ENCODE assay signal across 13 cellular contexts in the genomic region with DNA sequence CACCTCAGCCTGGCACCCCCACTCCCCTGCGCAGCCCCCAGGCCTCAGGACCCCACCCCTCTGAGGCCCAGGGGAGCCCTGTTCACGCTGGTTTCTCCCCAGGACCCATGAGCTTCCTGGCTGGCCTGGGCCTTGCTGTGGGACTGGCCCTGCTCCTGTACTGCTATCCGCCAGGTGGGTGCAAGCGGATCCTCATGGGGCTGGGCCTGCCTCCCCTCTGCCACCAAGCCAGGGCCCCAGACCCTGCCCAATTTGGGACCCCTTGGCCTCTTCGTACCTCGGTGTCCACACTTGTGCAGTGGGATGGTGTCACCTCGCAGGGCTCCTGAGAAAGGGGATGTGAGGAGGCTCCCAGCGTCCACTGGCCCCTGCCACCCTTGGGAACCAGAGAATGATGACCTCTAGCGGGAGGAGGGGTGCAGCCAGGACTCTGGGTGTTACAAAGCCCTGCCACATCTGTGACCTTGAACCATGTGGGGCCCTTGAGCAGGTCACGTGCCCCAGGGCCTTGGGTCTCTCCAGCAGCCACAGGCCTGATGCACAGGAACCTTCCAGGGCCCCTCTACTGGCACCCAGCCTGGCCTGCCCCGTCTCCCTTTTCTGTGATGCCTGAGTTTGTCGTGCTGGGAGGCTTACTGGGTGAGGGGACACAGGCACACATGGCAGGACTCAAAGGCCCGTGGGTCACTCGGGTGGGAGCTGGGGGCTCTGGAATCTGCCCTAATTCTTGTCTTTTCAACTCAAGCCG. TPM values are rescaled to one million over a fixed set of nuclear protein-coding genes. Genes with fewer than 3 reads are reported as not detected.
DNase-seq lines count a peak whose midpoint lies in the region; ATAC-seq, FAIRE-seq and TF ChIP-seq lines count a peak whose summit lies in the region.
"Had no signal": no experiment of that assay in that cellular context is flagged by ENCODE, and none has a peak within 500 bp of the region (broad histone marks: within the 10 kb centered on the region; RNA-seq: fewer than 3 reads in every experiment).

No MANE protein-coding gene starts in this region.

- intact Hi-C loops in upper lobe of right lung (cut with DNase I), result no loop called here

- no peak overlapping the region for H3K14ac ChIP-seq in H1 (ENCODE audit: insufficient read length)

- no peak overlapping the region for H4K91ac ChIP-seq in H1 (replicated peaks; ENCODE audit: insufficient read length, low read length)

- H3K9me3 ChIP-seq in H1 (ENCODE audit: insufficient read depth in 2 of 2, low read depth in 1 of 2, low read length in 1 of 2) (no peaks in the 10 kb centered on the region), upper lobe of right lung (no peaks in the 10 kb centered on the region)
- H3K9me3 ChIP-seq: SJSA1 had no signal

- H2BK12ac ChIP-seq in H1 (ENCODE audit: low read depth, low read length), result no peak overlapping the region

- TF ChIP-seq EP300 in H1 (IDR thresholded peaks at IDR 0.05; ENCODE audit: borderline replicate concordance in 1 of 2, low read depth in 2 of 2, low read length in 2 of 2), result no peak

- H2BK15ac ChIP-seq in H1 (ENCODE audit: low read length), result no peak overlapping the region

- no peak overlapping the region for H2AK5ac ChIP-seq in H1 (ENCODE audit: low read depth, low read length)

- no peak overlapping the region for H3K9ac ChIP-seq in H1 (replicated peaks in 1 of 4; ENCODE audit: extremely low read depth in 1 of 4, low read depth in 3 of 4, low read length in 3 of 4)

- H2BK20ac ChIP-seq in H1 (ENCODE audit: low read length), result no peak overlapping the region

- H2AFZ ChIP-seq in H1 (ENCODE audit: low read length), result no peak overlapping the region

- no peaks in the 10 kb centered on the region for H3K79me1 ChIP-seq in H1 (ENCODE audit: low read depth, low read length)

- H3K27ac ChIP-seq in H1 (ENCODE audit: low read depth, low read length) (no peak overlapping the region), upper lobe of right lung (no peak overlapping the region)
- H3K27ac ChIP-seq: brain microvascular endothelial cell, SJSA1 had no signal

- no peak overlapping the region for H4K5ac ChIP-seq in H1 (ENCODE audit: insufficient read length, low read depth, low read length)

- H4K20me1 ChIP-seq in H1 (replicated peaks in 1 of 2; ENCODE audit: control insufficient read depth in 1 of 2, insufficient read depth in 2 of 2, low read length in 2 of 2), result peaks cover 0 to 10% of the 10 kb centered on the region in 2 experiments

- CTCF ChIA-PET in H1 (lab: Charles Lee; ENCODE audit: partially characterized antibody), result interaction anchor here (1.0 to 8.8 kb wide), 6 partner anchors 7 to 202 kb away, joined by 3 to 96 read pairs (median 6); no protein-coding TSS in a partner anchor

- no peak overlapping the region for H3K56ac ChIP-seq in H1 (replicated peaks; ENCODE audit: insufficient read length, low read depth, low read length)

- H3K79me2 ChIP-seq in H1 (ENCODE audit: control insufficient read depth in 1 of 2, insufficient read depth in 2 of 2, low read length in 2 of 2), result no peaks in the 10 kb centered on the region

- no peaks in the 10 kb centered on the region for H3K23me2 ChIP-seq in H1 (ENCODE audit: low read depth, low read length)

- TF ChIP-seq CTCF in H1 (IDR thresholded peaks at IDR 0.05; ENCODE audit: control extremely low read depth in 1 of 3, insufficient read depth in 1 of 3, low read depth in 1 of 3, low read length in 3 of 3) (no peak), upper lobe of right lung (IDR thresholded peaks at IDR 0.05) (no peak)

- no peak overlapping the region; the same call in 1 of the 2 replicates for H2BK5ac ChIP-seq in H1 (ENCODE audit: low read depth, low read length)

- TF ChIP-seq POLR2A in H1 (IDR thresholded peaks at IDR 0.05; ENCODE audit: control extremely low read depth in 1 of 2, low read depth in 2 of 2, low read length in 2 of 2), result no peak

- POLR2A ChIA-PET in H1 (lab: Charles Lee; ENCODE audit: partially characterized antibody), result interaction anchor here (1.2 kb wide), 1 partner anchor 24 kb away, joined by 3 read pairs; no protein-coding TSS in a partner anchor

- 89% methylated on average over 13 of the region's 15 CpGs; no CpG with 5 or more reads in 1 of the 2 experiments for WGBS in H1 (ENCODE audit: extremely low coverage in 1 of 2, insufficient coverage in 1 of 2, insufficient read length in 1 of 2, insufficient replicate concordance in 2 of 2, low coverage in 1 of 2, low lambda C conversion rate in 2 of 2, missing lambda C conversion rate in 1 of 2), 2 experiments

- no peak overlapping the region for H2BK120ac ChIP-seq in H1 (replicated peaks; ENCODE audit: low read depth, low read length)

- H3K4ac ChIP-seq in H1 (replicated peaks; ENCODE audit: insufficient read length, low read depth, low read length), result no peak overlapping the region

- TF ChIP-seq RAD21 in H1 (IDR thresholded peaks at IDR 0.05 in 1 of 2, conservative IDR thresholded peaks at IDR 0.05 in 1 of 2; ENCODE audit: low read depth in 2 of 2, low read length in 2 of 2), result no peak

- H3K4me3 ChIP-seq in H1 (ENCODE audit: extremely low read depth in 1 of 4, insufficient read depth in 2 of 4, low read depth in 3 of 4, low read length in 4 of 4) (no peak overlapping the region), upper lobe of right lung (no peak overlapping the region)
- H3K4me3 ChIP-seq: SJSA1 had no signal

- FAIRE-seq in H1 (lab: Jason Lieb, UNC) (no peak), GM19239 (lab: Jason Lieb, UNC) (no peak)
- FAIRE-seq: A204.1 had no signal

- H3K18ac ChIP-seq in H1 (ENCODE audit: extremely low read depth, low read length), result no peak overlapping the region

- H3K4me2 ChIP-seq in H1 (ENCODE audit: insufficient read depth in 1 of 2, low read depth in 2 of 2, low read length in 2 of 2), result no peak overlapping the region

- H3K27me3 ChIP-seq in H1 (replicated peaks in 1 of 4; ENCODE audit: control insufficient read depth in 3 of 4, extremely low read depth in 1 of 4, insufficient read depth in 3 of 4, low read length in 3 of 4) (no peaks in the 10 kb centered on the region), upper lobe of right lung (no peaks in the 10 kb centered on the region)
- H3K27me3 ChIP-seq: brain microvascular endothelial cell, SJSA1 had no signal

- H4K8ac ChIP-seq in H1 (ENCODE audit: extremely low read depth, insufficient read depth, low read length), result peak overlapping the region; percentile 65; the same call in 1 of the 2 replicates

- peaks cover 0 to 17% (median 10%) of the 10 kb centered on the region in 4 experiments; a peak in 6 of 7 replicates for H3K4me1 ChIP-seq in H1 (replicated peaks in 1 of 4; ENCODE audit: control insufficient read depth in 3 of 4, insufficient read depth in 4 of 4, low read length in 3 of 4)
- peaks cover 11% of the 10 kb centered on the region for H3K4me1 ChIP-seq in upper lobe of right lung
- H3K4me1 ChIP-seq: SJSA1 had no signal

- no peak for ATAC-seq in upper lobe of right lung
- ATAC-seq in HG03378 (IDR thresholded peaks at IDR 0.05; ENCODE audit: unreplicated experiment), result no peak

- H3K36me3 ChIP-seq in H1 (ENCODE audit: control insufficient read depth in 2 of 4, insufficient read depth in 4 of 4, low read length in 3 of 4), result no peaks in the 10 kb centered on the region; a peak in 2 of 8 replicates
- peaks cover 29% of the 10 kb centered on the region for H3K36me3 ChIP-seq in upper lobe of right lung

- no peak overlapping the region for H3K23ac ChIP-seq in H1 (ENCODE audit: insufficient read length)

- peak; percentile 12 for DNase-seq in activated CD8-positive, alpha-beta memory T cell treated with anti-CD3 and anti-CD28 coated beads, Interleukin-2, amount 50 U/mL, for 4 hours
- no peak for DNase-seq in activated CD8-positive, alpha-beta memory T cell treated with anti-CD3 and anti-CD28 coated beads for 24 hours
- DNase-seq in H1 (ENCODE audit: low read depth in 1 of 2, low spot score in 2 of 2) (no peak), mesenteric fat pad (ENCODE audit: low spot score) (peak; percentile 84), upper lobe of right lung (peak; percentile 64), NCI-H2107 treated with DMSO at 0.1 percent for 48 hours (lab: John Stamatoyannopoulos, UW; ENCODE audit: unreplicated experiment) (no peak), GM19239 (ENCODE audit: insufficient read length, low spot score) (no peak)
- DNase-seq: occipital lobe had no signal

TF ChIP-seq in H1, 55 proteins besides CTCF, POLR2A, EP300 and RAD21 (continues in another document):
- no peak for TF ChIP-seq BCL11A (IDR thresholded peaks at IDR 0.05; ENCODE audit: low read depth in 2 of 2, low read length in 2 of 2)

RNA-seq across cellular contexts. Expression of a gene that starts 16.3 kb away (rescaled TPM):
- total RNA-seq in H1 (2021; fragmentation: NEBNext Ultra II Directional; extraction: Animal tissue kit (Norgen Biotek cat#: 25700)), result 21.2 and 27.7 TPM in 2 replicates
- 112 and 144 TPM in 2 replicates for polyA plus RNA-seq in H1 (2011; rRNA removed)
- 66.2 TPM for polyA plus RNA-seq in H1 (2011; cell fraction: cytosol; rRNA removed)
- polyA plus RNA-seq in H1 (2011; cell fraction: nucleus; rRNA removed), result 57.8 TPM
- polyA plus RNA-seq in H1 (2012, experiment 1 of 2), result 13.4 to 28.1 TPM (median 26.0 TPM) in 4 replicates
- 36.2 TPM for polyA plus RNA-seq in H1 (2012, experiment 2 of 2)
- 30.6 TPM for polyA plus RNA-seq in H1 (2013, experiment 1 of 2)
- polyA plus RNA-seq in H1 (2013, experiment 2 of 2), result 30.0 TPM
- polyA minus RNA-seq in H1 (2011; rRNA and poly(A)+ RNA removed), result 11.7 and 13.5 TPM in 2 replicates
- polyA minus RNA-seq in H1 (2011; cell fraction: cytosol; rRNA and poly(A)+ RNA removed), result 12.4 TPM
- 10.4 TPM for polyA minus RNA-seq in H1 (2011; cell fraction: nucleus; rRNA and poly(A)+ RNA removed)
- total RNA-seq in mesenteric fat pad (38.9 TPM), upper lobe of right lung (31.8 TPM)

RNA-seq across cellular contexts. Expression of a gene that starts 21.8 kb away (rescaled TPM):
- 28.2 TPM in 2 replicates for total RNA-seq in H1 (2021; fragmentation: NEBNext Ultra II Directional; extraction: Animal tissue kit (Norgen Biotek cat#: 25700))
- polyA plus RNA-seq in H1 (2011; rRNA removed), result 65.6 and 88.0 TPM in 2 replicates
- 45.5 TPM for polyA plus RNA-seq in H1 (2011; cell fraction: cytosol; rRNA removed)
- 45.0 TPM for polyA plus RNA-seq in H1 (2011; cell fraction: nucleus; rRNA removed)
- polyA plus RNA-seq in H1 (2012, experiment 1 of 2), result 32.2 to 46.6 TPM (median 40.1 TPM) in 4 replicates
- 36.1 TPM for polyA plus RNA-seq in H1 (2012, experiment 2 of 2)
- 32.5 TPM for polyA plus RNA-seq in H1 (2013, experiment 1 of 2)
- polyA plus RNA-seq in H1 (2013, experiment 2 of 2), result 34.8 TPM
- 13.6 and 14.1 TPM in 2 replicates for polyA minus RNA-seq in H1 (2011; rRNA and poly(A)+ RNA removed)
- polyA minus RNA-seq in H1 (2011; cell fraction: cytosol; rRNA and poly(A)+ RNA removed), result 17.8 TPM
- polyA minus RNA-seq in H1 (2011; cell fraction: nucleus; rRNA and poly(A)+ RNA removed), result 19.2 TPM
- total RNA-seq in mesenteric fat pad, result 58.8 TPM
- total RNA-seq in upper lobe of right lung, result 53.2 TPM

RNA-seq across cellular contexts. Expression of a gene that starts 53.8 kb away (rescaled TPM):
- 5.5 and 6.2 TPM in 2 replicates for total RNA-seq in H1 (2021; fragmentation: NEBNext Ultra II Directional; extraction: Animal tissue kit (Norgen Biotek cat#: 25700))
- polyA plus RNA-seq in H1 (2011; rRNA removed), result 35.4 and 36.0 TPM in 2 replicates
- polyA plus RNA-seq in H1 (2011; cell fraction: cytosol; rRNA removed), result 22.6 TPM
- polyA plus RNA-seq in H1 (2011; cell fraction: nucleus; rRNA removed), result 16.8 TPM
- polyA plus RNA-seq in H1 (2012, experiment 1 of 2), result 6.3 to 11.3 TPM (median 8.3 TPM) in 4 replicates
- 10.7 TPM for polyA plus RNA-seq in H1 (2012, experiment 2 of 2)
- polyA plus RNA-seq in H1 (2013, experiment 1 of 2), result 8.2 TPM
- 9.4 TPM for polyA plus RNA-seq in H1 (2013, experiment 2 of 2)
- 5.2 and 7.2 TPM in 2 replicates for polyA minus RNA-seq in H1 (2011; rRNA and poly(A)+ RNA removed)
- 8.8 TPM for polyA minus RNA-seq in H1 (2011; cell fraction: cytosol; rRNA and poly(A)+ RNA removed)
- 7.3 TPM for polyA minus RNA-seq in H1 (2011; cell fraction: nucleus; rRNA and poly(A)+ RNA removed)
- total RNA-seq in mesenteric fat pad (2.0 TPM), upper lobe of right lung (4.8 TPM)
- total RNA-seq: G401, SJSA1 had no signal

Comparison
In these comparisons a context has a peak if more than half of its experiments do, and no peak if none do; other contexts are left out.
1. DNase-seq: peak in activated CD8-positive, alpha-beta memory T cell treated with anti-CD3 and anti-CD28 coated beads, Interleukin-2, amount 50 U/mL, for 4 hours (single experiment), mesenteric fat pad (single experiment) and upper lobe of right lung (single experiment); none in activated CD8-positive, alpha-beta memory T cell treated with anti-CD3 and anti-CD28 coated beads for 24 hours (single experiment), H1 (0 of 2), NCI-H2107 treated with DMSO at 0.1 percent for 48 hours (single experiment) and GM19239 (single experiment).